In genomic region chr10:126153686-126154628, GRCh38 we compare ENCODE assay signal across 24 cellular contexts.
DNase-seq lines count a peak whose midpoint lies in the region; ATAC-seq and TF ChIP-seq lines count a peak whose summit lies in the region.
"Had no signal": no experiment of that assay in that cellular context is flagged by ENCODE, and none has a peak within 500 bp of the region (broad histone marks: within the 10 kb centered on the region; RNA-seq: fewer than 3 reads in every experiment).

No MANE protein-coding gene starts in this region.

- H4K20me1 ChIP-seq in DND-41 (ENCODE audit: insufficient read depth, low read length) (no peaks in the 10 kb centered on the region), SK-N-SH (ENCODE audit: insufficient read depth) (no peaks in the 10 kb centered on the region)

- peaks cover 3% of the 10 kb centered on the region for H3F3A ChIP-seq in SK-N-SH (replicated peaks; ENCODE audit: insufficient read depth)

- no peaks in the 10 kb centered on the region for H3K27me3 Mint-ChIP-seq in neural crest cell (ENCODE audit: low read depth)
- H3K27me3 Mint-ChIP-seq: activated CD8-positive, alpha-beta T cell treated with anti-CD3 and anti-CD28 coated beads for 36 hours had no signal

- TF ChIP-seq EP300 in suprapubic skin (IDR thresholded peaks at IDR 0.05) = no peak
- TF ChIP-seq EP300 in SK-N-SH (IDR thresholded peaks at IDR 0.05; ENCODE audit: borderline replicate concordance in 1 of 2, low read depth in 1 of 2, low read length in 1 of 2) = no peak

- TF ChIP-seq RAD21 in SK-N-SH (IDR thresholded peaks at IDR 0.05; ENCODE audit: low read length) = no peak

- 0 out of 2 replicates have a peak overlapping the region, but pooled peaks have one; percentile 8 for H2AFZ ChIP-seq in DND-41 (ENCODE audit: low read depth, low read length)
- H2AFZ ChIP-seq in SK-N-SH (ENCODE audit: low read depth) = no peak overlapping the region

- H3K79me2 ChIP-seq in DND-41 (ENCODE audit: insufficient read depth, low read length) (no peaks in the 10 kb centered on the region), SK-N-SH (ENCODE audit: insufficient read depth) (no peaks in the 10 kb centered on the region)

- 57% methylated on average over 2 of the region's 2 CpGs for WGBS in suprapubic skin
- 50% methylated on average over 2 of the region's 2 CpGs for WGBS in SK-N-SH (ENCODE audit: low lambda C conversion rate)

- no peak overlapping the region for H3K9ac ChIP-seq in DND-41 (ENCODE audit: low read depth, low read length)
- H3K9ac ChIP-seq in SK-N-SH = no peak overlapping the region

- H3K9me3 ChIP-seq in DND-41 (ENCODE audit: insufficient read depth, low read length, severe bottlenecking) (peaks cover 3% of the 10 kb centered on the region), suprapubic skin (no peaks in the 10 kb centered on the region), SK-N-SH (peaks cover 9% of the 10 kb centered on the region)
- H3K9me3 ChIP-seq: ovary had no signal

- POLR2A ChIA-PET in SK-N-SH (lab: Yijun Ruan, JAX) = no interaction called here

- ATAC-seq in DND-41 (ENCODE audit: insufficient read depth, low read depth) = no peak
- ATAC-seq: activated CD8-positive, alpha-beta T cell treated with anti-CD3 and anti-CD28 coated beads for 36 hours; mucosa of descending colon; sciatic nerve; stimulated activated memory B cell treated with anti-CD40 and anti-IgM and Interleukin-4, amounts not matched to agents 10 μg/mL and 1 μg/mL and 100 μg/mL, for 72 hours had no signal

- H3K4me1 ChIP-seq in DND-41 (ENCODE audit: insufficient read depth, low read length) (peaks cover 23% of the 10 kb centered on the region), suprapubic skin (no peaks in the 10 kb centered on the region), SK-N-SH (ENCODE audit: control insufficient read depth in 1 of 2, insufficient read depth in 2 of 2, low read depth in 1 of 2, low read length in 1 of 2) (peaks cover 0 to 2% of the 10 kb centered on the region in 2 experiments; a peak in 2 of 4 replicates)

- H3K9me2 ChIP-seq in SK-N-SH = no peaks in the 10 kb centered on the region

- H3K27ac Mint-ChIP-seq in neural crest cell (ENCODE audit: unreplicated experiment) = peak overlapping the region; percentile 63
- H3K27ac Mint-ChIP-seq: activated B cell treated with CpG ODN at 0.5 μM for 24 hours; activated CD8-positive, alpha-beta T cell treated with anti-CD3 and anti-CD28 coated beads for 36 hours; CD4-positive, CD25-positive, alpha-beta regulatory T cell; immature natural killer cell; stimulated activated memory B cell treated with anti-CD40 and anti-IgM and Interleukin-4, amounts not matched to agents 10 μg/mL and 1 μg/mL and 100 μg/mL, for 72 hours had no signal

- no peak for TF ChIP-seq CTCF in DND-41 (IDR thresholded peaks at IDR 0.05; ENCODE audit: borderline replicate concordance, extremely low read depth, low read length, poor library complexity, severe bottlenecking)
- TF ChIP-seq CTCF in astrocyte of the cerebellum (IDR thresholded peaks at IDR 0.05; ENCODE audit: low read depth, low read length, missing control alignments) = no peak
- no peak for TF ChIP-seq CTCF in neural crest cell (conservative IDR thresholded peaks at IDR 0.05)
- TF ChIP-seq CTCF in suprapubic skin (IDR thresholded peaks at IDR 0.05) = no peak
- no peak for TF ChIP-seq CTCF in SK-N-SH (IDR thresholded peaks at IDR 0.05)

- H3K36me3 ChIP-seq in DND-41 (ENCODE audit: insufficient read depth, low read length) (no peaks in the 10 kb centered on the region), suprapubic skin (no peaks in the 10 kb centered on the region), SK-N-SH (replicated peaks in 1 of 2; ENCODE audit: control insufficient read depth in 1 of 2, insufficient read depth in 2 of 2, low read length in 1 of 2) (peaks cover 0 to 3% of the 10 kb centered on the region in 2 experiments)
- H3K36me3 ChIP-seq: HAP-1, ovary had no signal

- DNase-seq in DND-41 (no peak), astrocyte of the cerebellum (ENCODE audit: low read depth) (peak; percentile 39), hepatic stellate cell (ENCODE audit: low spot score) (peak; percentile 47), neural crest cell (ENCODE audit: low read depth, low spot score) (no peak), NCI-H1105 (lab: John Stamatoyannopoulos, UW) (no peak), NOMO-1 (lab: John Stamatoyannopoulos, UW; ENCODE audit: unreplicated experiment in 2 of 2) (no peak), suprapubic skin (ENCODE audit: low spot score in 2 of 2) (no peak), SK-N-SH (no peak)
- DNase-seq: activated B cell treated with CpG ODN at 0.5 μM for 24 hours; activated CD8-positive, alpha-beta T cell treated with anti-CD3 and anti-CD28 coated beads for 36 hours; activated naive CD4-positive, alpha-beta T cell; CD4-positive, CD25-positive, alpha-beta regulatory T cell; DMS 273 treated with DMSO at 0.1 percent for 48 hours; immature natural killer cell; mucosa of descending colon; NCI-H1092 treated with DMSO at 0.1 percent for 48 hours; NCI-H2081; NCI-H510A; NK-92 treated with Interleukin-12 subunit alpha and Interleukin-12 subunit beta, amount 100 ng/mL, for 24 hours; ovary had no signal

- peaks cover 6% of the 10 kb centered on the region for H3K9me3 Mint-ChIP-seq in neural crest cell

- no peak overlapping the region for H3K4me3 Mint-ChIP-seq in neural crest cell
- H3K4me3 Mint-ChIP-seq: activated B cell treated with CpG ODN at 0.5 μM for 24 hours; activated CD8-positive, alpha-beta T cell treated with anti-CD3 and anti-CD28 coated beads for 36 hours; immature natural killer cell; stimulated activated memory B cell treated with anti-CD40 and anti-IgM and Interleukin-4, amounts not matched to agents 10 μg/mL and 1 μg/mL and 100 μg/mL, for 72 hours had no signal

- CTCF ChIA-PET in SK-N-SH (lab: Yijun Ruan, JAX) = interaction anchor here (0.9 kb wide), 1 partner anchor 21 kb away, joined by 3 read pairs; no protein-coding TSS in a partner anchor

- H3K36me3 Mint-ChIP-seq in neural crest cell (ENCODE audit: low read depth) = peaks cover 35% of the 10 kb centered on the region
- H3K36me3 Mint-ChIP-seq: CD4-positive, CD25-positive, alpha-beta regulatory T cell; stimulated activated memory B cell treated with anti-CD40 and anti-IgM and Interleukin-4, amounts not matched to agents 10 μg/mL and 1 μg/mL and 100 μg/mL, for 72 hours had no signal

- no peak for TF ChIP-seq POLR2A in suprapubic skin (IDR thresholded peaks at IDR 0.05)

- H3K4me1 Mint-ChIP-seq in neural crest cell = peaks cover 52% of the 10 kb centered on the region
- H3K4me1 Mint-ChIP-seq: activated B cell treated with CpG ODN at 0.5 μM for 24 hours, immature natural killer cell had no signal

- H3K27ac ChIP-seq in DND-41 (ENCODE audit: low read length) (no peak overlapping the region), suprapubic skin (no peak overlapping the region), SK-N-SH (ENCODE audit: low read depth in 2 of 2, low read length in 1 of 2) (no peak overlapping the region)
- H3K27ac ChIP-seq: ovary, SK-N-MC had no signal

- H3K27me3 ChIP-seq in DND-41 (ENCODE audit: insufficient read depth, low read length, poor library complexity) (no peaks in the 10 kb centered on the region), suprapubic skin (no peaks in the 10 kb centered on the region), SK-N-SH (ENCODE audit: insufficient read depth) (no peaks in the 10 kb centered on the region)
- H3K27me3 ChIP-seq: ovary had no signal

- H3K4me3 ChIP-seq in DND-41 (ENCODE audit: low read depth in 1 of 2, low read length in 2 of 2) = no peak overlapping the region
- H3K4me3 ChIP-seq in astrocyte of the cerebellum (ENCODE audit: low read depth, low read length) = no peak overlapping the region
- no peak overlapping the region for H3K4me3 ChIP-seq in suprapubic skin
- H3K4me3 ChIP-seq in SK-N-SH (ENCODE audit: low read depth in 2 of 2, low read length in 1 of 2) = no peak overlapping the region
- H3K4me3 ChIP-seq: HAP-1, mucosa of descending colon, ovary, SK-N-MC had no signal

- H3K4me2 ChIP-seq in DND-41 (ENCODE audit: insufficient read depth, low read length) = no peak overlapping the region
- H3K4me2 ChIP-seq in SK-N-SH = no peak overlapping the region

- in situ Hi-C loops in astrocyte of the cerebellum (cut with HindIII; ENCODE audit: low sequenced_read_pairs) = no loop called here

TF ChIP-seq in SK-N-SH, 30 proteins besides CTCF, POLR2A, EP300 and RAD21:
- TF ChIP-seq SMC3 (IDR thresholded peaks at IDR 0.05; ENCODE audit: low read depth, low read length) (no peak), FOXM1 (IDR thresholded peaks at IDR 0.05; ENCODE audit: low read depth) (no peak)

Comparison
In these comparisons a context has a peak if more than half of its experiments do, and no peak if none do; other contexts are left out.
1. DNase-seq: peak in astrocyte of the cerebellum (single experiment) and hepatic stellate cell (single experiment); none in DND-41 (single experiment), neural crest cell (single experiment), NCI-H1105 (single experiment), NOMO-1 (0 of 2), suprapubic skin (0 of 2) and SK-N-SH (single experiment).